ENCODE assay signal across 15 cellular contexts in the genomic region with DNA sequence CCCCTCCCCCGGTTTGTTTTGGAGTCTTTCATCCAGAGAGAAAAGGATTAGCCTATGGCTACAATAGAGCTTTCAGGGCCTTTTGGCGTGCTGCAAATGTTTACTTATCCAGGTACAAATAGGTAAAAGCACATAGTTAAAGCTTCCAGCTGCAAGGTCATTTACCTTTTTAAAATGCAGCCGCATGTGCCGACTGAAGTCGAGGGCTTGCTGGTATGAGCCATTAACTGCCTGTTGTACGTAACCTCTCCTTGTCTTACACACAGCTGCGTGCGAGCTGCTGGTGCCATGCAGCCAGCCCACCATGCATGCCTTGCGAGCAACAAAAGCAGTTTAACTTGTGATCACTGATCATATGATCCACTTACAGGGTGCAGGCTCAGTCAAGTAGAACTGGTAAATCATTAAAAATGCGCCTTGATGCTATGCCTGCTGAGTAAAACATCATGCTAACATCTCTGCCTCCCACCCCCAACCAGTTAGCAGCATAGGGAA.
DNase-seq lines count a peak whose midpoint lies in the region; ATAC-seq and TF ChIP-seq lines count a peak whose summit lies in the region.
"Had no signal": no experiment of that assay in that cellular context is flagged by ENCODE, and none has a peak within 500 bp of the region (broad histone marks: within the 10 kb centered on the region; RNA-seq: fewer than 3 reads in every experiment).

No MANE protein-coding gene starts in this region.

- peak; percentile 59 for DNase-seq in NCI-H128 (lab: John Stamatoyannopoulos, UW; ENCODE audit: unreplicated experiment)
- peak; percentile 95 for DNase-seq in NCI-H748 (lab: John Stamatoyannopoulos, UW; ENCODE audit: unreplicated experiment)
- DNase-seq in left colon, result no peak
- DNase-seq in thyroid gland, result peak; percentile 72 to 74
- no peak for DNase-seq in A172 (ENCODE audit: low spot score)
- DNase-seq in activated gamma-delta T cell (lab: John Stamatoyannopoulos, UW), result no peak
- DNase-seq: activated CD4-positive, alpha-beta memory T cell treated with anti-CD3 and anti-CD28 coated beads for 36 hours; activated gamma-delta T cell treated with Interleukin-2 at 50 U/mL for 16 hours; CD8-positive, alpha-beta T cell; central memory CD4-positive, alpha-beta T cell; erythroblast; MG63; PC-3 had no signal

- ATAC-seq in left colon, result peak; percentile 19
- no peak for ATAC-seq in GM21619 (IDR thresholded peaks at IDR 0.05; ENCODE audit: unreplicated experiment)
- ATAC-seq: CD8-positive, alpha-beta T cell; PC-3 had no signal

- H3K27ac ChIP-seq in thyroid gland, result peak overlapping the region; percentile 59 to 77 (median 72)
- H3K27ac ChIP-seq: suprapubic skin had no signal

- TF ChIP-seq CTCF in thyroid gland (IDR thresholded peaks at IDR 0.05), result no peak

- TF ChIP-seq POLR2A in thyroid gland (IDR thresholded peaks at IDR 0.05), result no peak

- H3K4me1 ChIP-seq in thyroid gland, result peaks cover 26 to 29% of the 10 kb centered on the region in 2 donors
- H3K4me1 ChIP-seq: suprapubic skin had no signal

- no peak overlapping the region for H3K4me3 ChIP-seq in thyroid gland (replicated peaks in 1 of 3)
- H3K4me3 ChIP-seq: MG63, suprapubic skin had no signal

- no peaks in the 10 kb centered on the region for H3K27me3 ChIP-seq in thyroid gland
- H3K27me3 ChIP-seq: MG63, suprapubic skin had no signal

- no peaks in the 10 kb centered on the region for H3K9me3 ChIP-seq in thyroid gland
- H3K9me3 ChIP-seq: MG63, suprapubic skin had no signal

- intact Hi-C loops in left colon (cut with DNase I, micrococcal nuclease), result no loop called here
- intact Hi-C loops in thyroid gland (cut with DNase I), result no loop called here

- H3K36me3 ChIP-seq in thyroid gland, result no peaks in the 10 kb centered on the region
- H3K36me3 ChIP-seq: MG63, suprapubic skin had no signal

- 27 to 68% methylated on average over 10 of the region's 10 CpGs for WGBS in thyroid gland, 2 donors

Comparison
In these comparisons a context has a peak if more than half of its experiments do, and no peak if none do; other contexts are left out.
1. DNase-seq: peak in NCI-H128 (single experiment), NCI-H748 (single experiment) and thyroid gland (2 of 2); none in left colon (0 of 2), A172 (single experiment) and activated gamma-delta T cell (single experiment).